In genomic region chr1:64948905-64949833, GRCh38 we compare ENCODE assay signal across 1 cellular context.
TF ChIP-seq lines count a peak whose summit lies in the region.

No MANE protein-coding gene starts in this region.

TF ChIP-seq in H1, 55 proteins besides CTCF, POLR2A, EP300 and RAD21 (continued from another document):
- no peak for TF ChIP-seq GTF2F1 (IDR thresholded peaks at IDR 0.05; ENCODE audit: borderline replicate concordance, low read depth, low read length)
- no peak for TF ChIP-seq BCL11A (IDR thresholded peaks at IDR 0.05; ENCODE audit: low read depth in 2 of 2, low read length in 2 of 2)
- TF ChIP-seq TAF7 (optimal IDR thresholded peaks at IDR 0.05; ENCODE audit: borderline replicate concordance, low read depth, low read length), result no peak
- TF ChIP-seq USF2 (IDR thresholded peaks at IDR 0.05; ENCODE audit: low read length), result no peak
- TF ChIP-seq FOSL1 (IDR thresholded peaks at IDR 0.05; ENCODE audit: insufficient read depth, low read depth, low read length), result no peak
- TF ChIP-seq GABPA (IDR thresholded peaks at IDR 0.05; ENCODE audit: borderline replicate concordance, insufficient read depth, low read length), result no peak
- no peak for TF ChIP-seq SRF (IDR thresholded peaks at IDR 0.05; ENCODE audit: low read depth, low read length)
